1 cellular context compared by ENCODE assay signal in the genomic region with DNA sequence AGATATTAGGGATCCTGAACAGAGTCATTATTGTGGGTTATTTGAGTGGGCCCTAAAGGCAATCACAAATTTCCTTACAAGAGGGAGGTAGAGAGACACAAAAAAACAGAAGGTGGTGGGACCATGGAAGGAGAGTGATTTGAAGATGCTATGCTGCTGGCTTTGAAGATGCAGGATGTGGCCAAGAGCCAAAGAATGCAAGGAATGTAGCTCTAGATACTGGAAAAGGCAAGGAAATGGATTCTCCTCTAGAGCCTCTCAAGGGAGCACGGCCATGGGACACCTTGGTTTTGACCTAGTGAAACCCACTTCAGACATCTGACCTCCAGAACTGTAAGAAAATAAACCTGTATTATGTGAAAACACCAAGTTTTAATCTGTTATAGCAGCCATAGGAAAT.
TF ChIP-seq lines count a peak whose summit lies in the region.

No MANE protein-coding gene starts in this region.

TF ChIP-seq in GM23338, 12 proteins besides CTCF, POLR2A, EP300 and RAD21 (continued from another document):
- TF ChIP-seq, protein P1, sequence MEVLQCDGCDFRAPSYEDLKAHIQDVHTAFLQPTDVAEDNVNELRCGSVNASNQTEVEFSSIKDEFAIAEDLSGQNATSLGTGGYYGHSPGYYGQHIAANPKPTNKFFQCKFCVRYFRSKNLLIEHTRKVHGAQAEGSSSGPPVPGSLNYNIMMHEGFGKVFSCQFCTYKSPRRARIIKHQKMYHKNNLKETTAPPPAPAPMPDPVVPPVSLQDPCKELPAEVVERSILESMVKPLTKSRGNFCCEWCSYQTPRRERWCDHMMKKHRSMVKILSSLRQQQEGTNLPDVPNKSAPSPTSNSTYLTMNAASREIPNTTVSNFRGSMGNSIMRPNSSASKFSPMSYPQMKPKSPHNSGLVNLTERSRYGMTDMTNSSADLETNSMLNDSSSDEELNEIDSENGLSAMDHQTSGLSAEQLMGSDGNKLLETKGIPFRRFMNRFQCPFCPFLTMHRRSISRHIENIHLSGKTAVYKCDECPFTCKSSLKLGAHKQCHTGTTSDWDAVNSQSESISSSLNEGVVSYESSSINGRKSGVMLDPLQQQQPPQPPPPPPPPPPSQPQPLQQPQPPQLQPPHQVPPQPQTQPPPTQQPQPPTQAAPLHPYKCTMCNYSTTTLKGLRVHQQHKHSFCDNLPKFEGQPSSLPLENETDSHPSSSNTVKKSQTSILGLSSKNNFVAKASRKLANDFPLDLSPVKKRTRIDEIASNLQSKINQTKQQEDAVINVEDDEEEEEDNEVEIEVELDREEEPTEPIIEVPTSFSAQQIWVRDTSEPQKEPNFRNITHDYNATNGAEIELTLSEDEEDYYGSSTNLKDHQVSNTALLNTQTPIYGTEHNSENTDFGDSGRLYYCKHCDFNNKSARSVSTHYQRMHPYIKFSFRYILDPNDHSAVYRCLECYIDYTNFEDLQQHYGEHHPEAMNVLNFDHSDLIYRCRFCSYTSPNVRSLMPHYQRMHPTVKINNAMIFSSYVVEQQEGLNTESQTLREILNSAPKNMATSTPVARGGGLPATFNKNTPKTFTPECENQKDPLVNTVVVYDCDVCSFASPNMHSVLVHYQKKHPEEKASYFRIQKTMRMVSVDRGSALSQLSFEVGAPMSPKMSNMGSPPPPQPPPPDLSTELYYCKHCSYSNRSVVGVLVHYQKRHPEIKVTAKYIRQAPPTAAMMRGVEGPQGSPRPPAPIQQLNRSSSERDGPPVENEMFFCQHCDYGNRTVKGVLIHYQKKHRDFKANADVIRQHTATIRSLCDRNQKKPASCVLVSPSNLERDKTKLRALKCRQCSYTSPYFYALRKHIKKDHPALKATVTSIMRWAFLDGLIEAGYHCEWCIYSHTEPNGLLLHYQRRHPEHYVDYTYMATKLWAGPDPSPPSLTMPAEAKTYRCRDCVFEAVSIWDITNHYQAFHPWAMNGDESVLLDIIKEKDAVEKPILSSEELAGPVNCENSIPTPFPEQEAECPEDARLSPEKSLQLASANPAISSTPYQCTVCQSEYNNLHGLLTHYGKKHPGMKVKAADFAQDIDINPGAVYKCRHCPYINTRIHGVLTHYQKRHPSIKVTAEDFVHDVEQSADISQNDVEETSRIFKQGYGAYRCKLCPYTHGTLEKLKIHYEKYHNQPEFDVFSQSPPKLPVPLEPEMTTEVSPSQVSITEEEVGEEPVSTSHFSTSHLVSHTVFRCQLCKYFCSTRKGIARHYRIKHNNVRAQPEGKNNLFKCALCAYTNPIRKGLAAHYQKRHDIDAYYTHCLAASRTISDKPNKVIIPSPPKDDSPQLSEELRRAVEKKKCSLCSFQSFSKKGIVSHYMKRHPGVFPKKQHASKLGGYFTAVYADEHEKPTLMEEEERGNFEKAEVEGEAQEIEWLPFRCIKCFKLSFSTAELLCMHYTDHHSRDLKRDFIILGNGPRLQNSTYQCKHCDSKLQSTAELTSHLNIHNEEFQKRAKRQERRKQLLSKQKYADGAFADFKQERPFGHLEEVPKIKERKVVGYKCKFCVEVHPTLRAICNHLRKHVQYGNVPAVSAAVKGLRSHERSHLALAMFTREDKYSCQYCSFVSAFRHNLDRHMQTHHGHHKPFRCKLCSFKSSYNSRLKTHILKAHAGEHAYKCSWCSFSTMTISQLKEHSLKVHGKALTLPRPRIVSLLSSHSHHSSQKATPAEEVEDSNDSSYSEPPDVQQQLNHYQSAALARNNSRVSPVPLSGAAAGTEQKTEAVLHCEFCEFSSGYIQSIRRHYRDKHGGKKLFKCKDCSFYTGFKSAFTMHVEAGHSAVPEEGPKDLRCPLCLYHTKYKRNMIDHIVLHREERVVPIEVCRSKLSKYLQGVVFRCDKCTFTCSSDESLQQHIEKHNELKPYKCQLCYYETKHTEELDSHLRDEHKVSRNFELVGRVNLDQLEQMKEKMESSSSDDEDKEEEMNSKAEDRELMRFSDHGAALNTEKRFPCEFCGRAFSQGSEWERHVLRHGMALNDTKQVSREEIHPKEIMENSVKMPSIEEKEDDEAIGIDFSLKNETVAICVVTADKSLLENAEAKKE (CRISPR knock-in tag; IDR thresholded peaks at IDR 0.05), result peak; percentile 97
TF ChIP-seq in GM23338: peak in this region for 1.
